Comparison of ENCODE assay signal across 16 cellular contexts in the genomic region with DNA sequence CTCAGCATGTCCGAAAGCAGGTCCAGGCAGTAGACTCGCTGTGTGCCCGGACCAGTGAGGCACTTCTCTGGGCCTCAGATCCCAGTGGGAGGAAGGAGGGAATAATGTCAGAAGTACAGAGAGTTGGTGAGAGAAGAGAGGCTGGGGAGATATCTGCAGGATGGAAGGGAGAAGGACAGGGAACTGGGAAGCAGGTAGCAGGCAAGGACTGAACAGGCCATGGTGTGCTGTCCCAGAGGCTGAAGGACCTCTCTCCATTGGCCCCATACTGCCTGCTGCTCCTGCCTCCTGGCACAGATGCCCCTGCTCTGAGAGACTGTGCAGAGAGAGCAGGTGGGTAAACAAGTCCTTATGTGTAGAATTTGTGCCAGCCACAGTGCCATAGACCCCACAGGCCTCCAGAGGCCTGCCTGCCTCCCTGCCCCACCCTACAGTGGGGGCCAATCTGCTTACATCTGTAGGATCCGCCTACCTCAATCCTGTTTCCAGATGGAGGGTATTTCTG. TPM values are rescaled to one million over a fixed set of nuclear protein-coding genes. Genes with fewer than 3 reads are reported as not detected.
DNase-seq lines count a peak whose midpoint lies in the region.
"Had no signal": no experiment of that assay in that cellular context is flagged by ENCODE, and none has a peak within 500 bp of the region (broad histone marks: within the 10 kb centered on the region; RNA-seq: fewer than 3 reads in every experiment).

No MANE protein-coding gene starts in this region.

- H4K8ac ChIP-seq in neuronal stem cell (ENCODE audit: low read depth, low read length), result no peak overlapping the region

- no peaks in the 10 kb centered on the region for H3K9me3 ChIP-seq in neuronal stem cell (replicated peaks in 1 of 2; ENCODE audit: control insufficient read depth in 2 of 2, insufficient read depth in 1 of 2, low read depth in 1 of 2, low read length in 2 of 2)

- no peak overlapping the region for H3K27ac ChIP-seq in neuronal stem cell (replicated peaks; ENCODE audit: low read length)
- H3K27ac ChIP-seq: C4-2B, HL-60, PC-9 had no signal

- H2BK15ac ChIP-seq in neuronal stem cell (ENCODE audit: low read length), result no peak overlapping the region

- no peaks in the 10 kb centered on the region for H3K36me3 ChIP-seq in neuronal stem cell (replicated peaks in 1 of 2; ENCODE audit: control insufficient read depth in 2 of 2, insufficient read depth in 2 of 2, low read length in 2 of 2)

- WGBS in neuronal stem cell (ENCODE audit: extremely low coverage in 2 of 2, insufficient read length in 2 of 2, insufficient replicate concordance in 1 of 2), 2 donors, result no CpG with 5 or more reads among the region's 4 CpGs

- H2AFZ ChIP-seq in neuronal stem cell (ENCODE audit: low read length), result no peak overlapping the region
- H2AFZ ChIP-seq: PC-9 had no signal

- peaks cover 0 to 21% of the 10 kb centered on the region in 2 donors for H3K4me1 ChIP-seq in neuronal stem cell (ENCODE audit: control insufficient read depth in 2 of 2, insufficient read depth in 1 of 2, low read depth in 1 of 2, low read length in 2 of 2)

- no peak overlapping the region for H4K91ac ChIP-seq in neuronal stem cell (ENCODE audit: low read depth, low read length, poor library complexity)

- no peak overlapping the region for H3K23ac ChIP-seq in neuronal stem cell (ENCODE audit: low read depth, low read length, poor library complexity)

- H2BK5ac ChIP-seq in neuronal stem cell (ENCODE audit: low read length), result no peak overlapping the region

- H3K27me3 ChIP-seq in neuronal stem cell (ENCODE audit: control insufficient read depth in 3 of 3, insufficient read depth in 3 of 3, low read depth in 1 of 3, low read length in 3 of 3), result peaks cover 0 to 48% (median 0%) of the 10 kb centered on the region in 3 experiments

- H3K4ac ChIP-seq in neuronal stem cell (ENCODE audit: low read length), result no peak overlapping the region

- H3K18ac ChIP-seq in neuronal stem cell (ENCODE audit: low read length), result peak overlapping the region; percentile 71

- H2BK12ac ChIP-seq in neuronal stem cell (ENCODE audit: low read length), result peak overlapping the region; percentile 67

- peak; percentile 57 for DNase-seq in NCI-H2029 (lab: John Stamatoyannopoulos, UW)
- DNase-seq in NCI-H2029 treated with DMSO at 0.1 percent for 48 hours (lab: John Stamatoyannopoulos, UW), result no peak
- DNase-seq in NCI-H1105 treated with DMSO at 0.1 percent for 48 hours (lab: John Stamatoyannopoulos, UW), result peak; percentile 6
- DNase-seq in NCI-H510A treated with DMSO at 0.1 percent for 48 hours (lab: John Stamatoyannopoulos, UW), result peak; percentile 39
- no peak for DNase-seq in neuronal stem cell (ENCODE audit: low spot score)
- no peak for DNase-seq in SW480 (ENCODE audit: low spot score)
- DNase-seq in activated CD4-positive, alpha-beta T cell treated with anti-CD3 and anti-CD28 coated beads for 4 hours, result no peak
- DNase-seq in activated naive CD4-positive, alpha-beta T cell treated with anti-CD3 and anti-CD28 coated beads, Interleukin-2, amount 50 U/mL, for 16 hours, result no peak
- DNase-seq: H7, Kasumi-1, MM.1S, NCI-H1417 treated with DMSO at 0.1 percent for 48 hours, PC-9 had no signal

- no peak overlapping the region for H3K14ac ChIP-seq in neuronal stem cell (ENCODE audit: low read length)

- H2BK120ac ChIP-seq in neuronal stem cell (ENCODE audit: low read depth, low read length), result no peak overlapping the region

- no peaks in the 10 kb centered on the region for H3K79me1 ChIP-seq in neuronal stem cell (ENCODE audit: low read depth, low read length)

- H3K9ac ChIP-seq in neuronal stem cell (ENCODE audit: low read depth, low read length, poor library complexity), result no peak overlapping the region

- no peak overlapping the region for H3K4me2 ChIP-seq in neuronal stem cell (ENCODE audit: insufficient read depth, low read length, poor library complexity, severe bottlenecking)
- H3K4me2 ChIP-seq: PC-9 had no signal

- peak overlapping the region; percentile 40 for H2AK5ac ChIP-seq in neuronal stem cell (ENCODE audit: low read depth, low read length)

- no peak overlapping the region for H3K4me3 ChIP-seq in neuronal stem cell (ENCODE audit: low read length in 2 of 2)
- H3K4me3 ChIP-seq: PC-9 had no signal

RNA-seq across cellular contexts. Expression of a gene that starts 34.2 kb away (rescaled TPM):
- 2.5 TPM for polyA plus RNA-seq in neuronal stem cell (2013, experiment 1 of 2)
- polyA plus RNA-seq in neuronal stem cell (2013, experiment 2 of 2), result 2.4 TPM
- polyA plus RNA-seq: IgD-negative memory B cell had no signal

Comparison
In these comparisons a context has a peak if more than half of its experiments do, and no peak if none do; other contexts are left out.
1. DNase-seq: peak in NCI-H2029 (single experiment), NCI-H1105 treated with DMSO at 0.1 percent for 48 hours (single experiment) and NCI-H510A treated with DMSO at 0.1 percent for 48 hours (single experiment); none in NCI-H2029 treated with DMSO at 0.1 percent for 48 hours (single experiment), neuronal stem cell (single experiment), SW480 (single experiment), activated CD4-positive, alpha-beta T cell treated with anti-CD3 and anti-CD28 coated beads for 4 hours (0 of 2) and activated naive CD4-positive, alpha-beta T cell treated with anti-CD3 and anti-CD28 coated beads, Interleukin-2, amount 50 U/mL, for 16 hours (single experiment).